Comparison of ENCODE assay signal across 8 cellular contexts in the genomic region with DNA sequence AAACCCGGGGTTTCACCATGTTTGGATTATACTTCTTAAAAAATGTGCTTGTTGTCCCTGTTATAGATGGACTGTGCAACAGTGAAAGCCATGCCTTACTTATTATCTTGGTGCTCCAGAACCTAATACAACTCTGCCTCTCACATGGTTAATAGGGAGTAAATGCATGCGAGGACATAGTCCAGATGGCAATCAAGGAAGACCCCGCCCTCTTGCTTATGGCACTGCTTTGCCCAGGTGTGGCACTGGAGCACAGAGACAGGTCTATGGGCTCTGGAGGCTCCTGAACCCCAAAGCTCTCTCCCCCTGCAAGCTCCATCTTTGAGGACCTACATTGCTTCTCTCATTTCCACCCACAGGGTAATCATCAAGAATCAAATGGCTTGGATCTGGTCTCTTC.
"Had no signal": no experiment of that assay in that cellular context is flagged by ENCODE, and none has a peak within 500 bp of the region (broad histone marks: within the 10 kb centered on the region; RNA-seq: fewer than 3 reads in every experiment).

No MANE protein-coding gene starts in this region.

- H3K27ac Mint-ChIP-seq: HFFc6 had no signal

- FAIRE-seq: HepG2 had no signal

- H3K4me3 Mint-ChIP-seq: HFFc6 had no signal

- ATAC-seq: HCT116, HepG2 had no signal

- H3K27ac ChIP-seq: GM23248, HL-60 had no signal

- DNase-seq: GM23248, GOT3, H7, HFFc6 had no signal

- H3K4me3 ChIP-seq: GM23248, HAP-1 had no signal

- H3K9me3 Mint-ChIP-seq: HFFc6 had no signal

- H3K9ac ChIP-seq: GM23248 had no signal

- H3K36me3 ChIP-seq: HAP-1 had no signal

- H3K4me1 ChIP-seq: HAP-1 had no signal

- H2AFZ ChIP-seq: GM23248 had no signal

- H3K9me3 ChIP-seq: HAP-1 had no signal
